1 cellular context compared by ENCODE assay signal in genomic region chr1:161013591-161014513, GRCh38.
TF ChIP-seq lines count a peak whose summit lies in the region.

No MANE protein-coding gene starts in this region.

TF ChIP-seq in HepG2, 621 proteins besides CTCF, POLR2A, EP300 and RAD21 (continued from another document and continues in another):
- TF ChIP-seq CEBPZ (IDR thresholded peaks at IDR 0.05; ENCODE audit: low read length) (no peak), HMG20B (CRISPR knock-in tag; conservative IDR thresholded peaks at IDR 0.05) (peak; percentile 63; the same call in 1 of the 2 replicates), THYN1 (CRISPR knock-in tag; IDR thresholded peaks at IDR 0.05; ENCODE audit: borderline replicate concordance, low read depth) (no peak), RORA (CRISPR knock-in tag; IDR thresholded peaks at IDR 0.05) (no peak), IRF1 (CRISPR knock-in tag; IDR thresholded peaks at IDR 0.05; ENCODE audit: low read depth) (no peak), ZNF678 (CRISPR knock-in tag; IDR thresholded peaks at IDR 0.05) (no peak), HNRNPL (IDR thresholded peaks at IDR 0.05; ENCODE audit: low read depth, low read length) (no peak), ZSCAN22 (CRISPR knock-in tag; IDR thresholded peaks at IDR 0.05) (0 out of 2 replicates have a peak, but pooled peaks have one; percentile 55), ZNF232 (CRISPR knock-in tag; IDR thresholded peaks at IDR 0.05; ENCODE audit: borderline replicate concordance) (no peak), BORCS8-MEF2B (CRISPR knock-in tag; IDR thresholded peaks at IDR 0.05) (peak; percentile 76), MBD4 (IDR thresholded peaks at IDR 0.05; ENCODE audit: borderline replicate concordance, low read length) (no peak), ZNF558 (CRISPR knock-in tag; IDR thresholded peaks at IDR 0.05; ENCODE audit: borderline replicate concordance) (no peak), TCF7L2 (IDR thresholded peaks at IDR 0.05; ENCODE audit: low read depth, low read length) (no peak), IKZF4 (CRISPR knock-in tag; IDR thresholded peaks at IDR 0.05; ENCODE audit: borderline replicate concordance, low read depth, not compliant biosample characterization) (peak; percentile 72), ZNF597 (CRISPR knock-in tag; IDR thresholded peaks at IDR 0.05) (no peak; the same call in 1 of the 2 replicates), PRMT3 (CRISPR knock-in tag; IDR thresholded peaks at IDR 0.05; ENCODE audit: borderline replicate concordance, low read depth) (peak; percentile 75; the same call in 1 of the 2 replicates), ZBTB44 (CRISPR knock-in tag; IDR thresholded peaks at IDR 0.05) (no peak), ZNF34 (CRISPR knock-in tag; IDR thresholded peaks at IDR 0.05; ENCODE audit: borderline replicate concordance) (peak; percentile 97), RARG (CRISPR knock-in tag; IDR thresholded peaks at IDR 0.05; ENCODE audit: low read depth) (peak; percentile 79; the same call in 1 of the 2 replicates), ZNF275 (CRISPR knock-in tag; IDR thresholded peaks at IDR 0.05; ENCODE audit: borderline replicate concordance) (no peak), NAIF1 (CRISPR knock-in tag; IDR thresholded peaks at IDR 0.05; ENCODE audit: borderline replicate concordance) (peak; percentile 55; the same call in 1 of the 2 replicates), ZBTB26 (CRISPR knock-in tag; IDR thresholded peaks at IDR 0.05; ENCODE audit: borderline replicate concordance) (peak; percentile 34; the same call in 1 of the 2 replicates), NR0B2 (CRISPR knock-in tag; IDR thresholded peaks at IDR 0.05) (peak; percentile 78), ZBTB25 (CRISPR knock-in tag; IDR thresholded peaks at IDR 0.05) (peak; percentile 94), SRSF9 (IDR thresholded peaks at IDR 0.05; ENCODE audit: borderline replicate concordance, insufficient read depth, low read depth, low read length, poor library complexity, severe bottlenecking) (no peak), POLR2G (IDR thresholded peaks at IDR 0.05; ENCODE audit: low read depth, low read length) (peak; percentile 89), SOX5 (CRISPR knock-in tag; IDR thresholded peaks at IDR 0.05; ENCODE audit: borderline replicate concordance) (peak; percentile 95), ZNF263 (CRISPR knock-in tag; IDR thresholded peaks at IDR 0.05) (peak; percentile 10; the same call in 1 of the 2 replicates), ZNF768 (CRISPR knock-in tag; IDR thresholded peaks at IDR 0.05) (no peak), THAP9 (CRISPR knock-in tag; IDR thresholded peaks at IDR 0.05; ENCODE audit: borderline replicate concordance) (peak; percentile 80; the same call in 1 of the 2 replicates), PRDM15 (CRISPR knock-in tag; IDR thresholded peaks at IDR 0.05) (no peak), MTA3 (CRISPR knock-in tag; IDR thresholded peaks at IDR 0.05) (no peak), ZNF513 (CRISPR knock-in tag; conservative IDR thresholded peaks at IDR 0.05) (no peak), PHF5A (CRISPR knock-in tag; IDR thresholded peaks at IDR 0.05; ENCODE audit: low read depth, unreplicated experiment) (peak; percentile 65), E2F5 (CRISPR knock-in tag; conservative IDR thresholded peaks at IDR 0.05) (0 out of 2 replicates have a peak, but pooled peaks have one; percentile 47), CAMTA2 (CRISPR knock-in tag; IDR thresholded peaks at IDR 0.05; ENCODE audit: borderline replicate concordance) (peak; percentile 86; the same call in 1 of the 2 replicates)
